In the genomic region with DNA sequence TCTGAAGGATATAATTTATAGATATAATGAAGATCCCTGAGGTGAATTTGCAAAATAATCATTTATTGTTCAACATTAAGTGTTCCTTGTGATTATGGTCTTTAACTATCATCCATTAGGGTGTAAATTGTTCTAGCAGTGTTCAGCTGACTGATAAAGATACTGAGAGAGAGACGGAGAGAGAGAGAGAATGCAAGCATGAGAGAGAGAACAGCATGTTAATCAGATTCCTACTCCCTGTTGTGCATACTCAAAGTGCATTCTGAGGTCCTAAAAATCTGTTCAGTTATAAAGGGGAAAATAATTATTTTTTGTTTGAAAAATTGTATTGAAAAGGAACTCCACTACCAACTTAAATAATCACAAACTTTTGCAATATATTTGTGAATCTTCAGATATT, we compare ENCODE assay signal across 22 cellular contexts.
"Had no signal": no experiment of that assay in that cellular context is flagged by ENCODE, and none has a peak within 500 bp of the region (broad histone marks: within the 10 kb centered on the region; RNA-seq: fewer than 3 reads in every experiment).

No MANE protein-coding gene starts in this region.

- H3K27ac ChIP-seq: adrenal gland, ascending aorta, brain microvascular endothelial cell, pancreas, prostate gland, sigmoid colon had no signal

- H3K36me3 ChIP-seq: adrenal gland, ascending aorta, brain microvascular endothelial cell, left lung, pancreas, prostate gland, sigmoid colon had no signal

- H3K4me1 Mint-ChIP-seq: nephron progenitor cell had no signal

- H3K27ac Mint-ChIP-seq: activated CD4-positive, alpha-beta T cell treated with anti-CD3 and anti-CD28 coated beads for 36 hours; activated CD8-positive, alpha-beta memory T cell treated with anti-CD3 and anti-CD28 coated beads, Interleukin-2, amount 10 ng/mL, durations not matched to agents 7 days and 5 days; activated CD8-positive, alpha-beta T cell treated with anti-CD3 and anti-CD28 coated beads, Interleukin-2, amount 10 ng/mL, durations not matched to agents 7 days and 5 days; activated naive CD4-positive, alpha-beta T cell treated with anti-CD3 and anti-CD28 coated beads, Interleukin-2, amount 50 U/mL, for 72 hours; nephron progenitor cell; T-cell; T-helper 2 cell treated with Interferon-gamma antibody and Interleukin-4, amounts not matched to agents 5 μg/mL and 100 μg/mL, for 36 hours had no signal

- H3K4me3 Mint-ChIP-seq: activated CD4-positive, alpha-beta T cell treated with anti-CD3 and anti-CD28 coated beads for 36 hours; activated CD8-positive, alpha-beta memory T cell treated with anti-CD3 and anti-CD28 coated beads, Interleukin-2, amount 10 ng/mL, durations not matched to agents 7 days and 5 days; activated CD8-positive, alpha-beta T cell treated with anti-CD3 and anti-CD28 coated beads, Interleukin-2, amount 10 ng/mL, durations not matched to agents 7 days and 5 days; nephron progenitor cell; T-cell; T-helper 2 cell treated with Interferon-gamma antibody and Interleukin-4, amounts not matched to agents 5 μg/mL and 100 μg/mL, for 36 hours had no signal

- H3K4me1 ChIP-seq: adrenal gland, ascending aorta, left lung, pancreas, prostate gland had no signal

- H3K4me3 ChIP-seq: adrenal gland, ascending aorta, left lung, lung, pancreas, prostate gland, sigmoid colon had no signal

- ATAC-seq: activated CD4-positive, alpha-beta T cell treated with anti-CD3 and anti-CD28 coated beads for 36 hours; activated CD8-positive, alpha-beta memory T cell treated with anti-CD3 and anti-CD28 coated beads, Interleukin-2, amount 10 ng/mL, durations not matched to agents 7 days and 5 days; activated CD8-positive, alpha-beta T cell treated with anti-CD3 and anti-CD28 coated beads, Interleukin-2, amount 10 ng/mL, durations not matched to agents 7 days and 5 days; activated naive CD4-positive, alpha-beta T cell treated with anti-CD3 and anti-CD28 coated beads, Interleukin-2, amount 50 U/mL, for 72 hours; left lung; pancreas; T-cell had no signal

- H3K27me3 ChIP-seq: adrenal gland, ascending aorta, brain microvascular endothelial cell, left lung, pancreas, sigmoid colon had no signal

- H3K27me3 Mint-ChIP-seq: activated CD4-positive, alpha-beta T cell treated with anti-CD3 and anti-CD28 coated beads for 36 hours; activated CD8-positive, alpha-beta memory T cell treated with anti-CD3 and anti-CD28 coated beads, Interleukin-2, amount 10 ng/mL, durations not matched to agents 7 days and 5 days; T-cell had no signal

- H3K9me3 Mint-ChIP-seq: T-cell had no signal

- H3K36me3 Mint-ChIP-seq: T-cell had no signal

- DNase-seq: activated CD4-positive, alpha-beta T cell treated with anti-CD3 and anti-CD28 coated beads for 36 hours; activated CD4-positive, CD25-positive, alpha-beta regulatory T cell; activated CD8-positive, alpha-beta memory T cell treated with anti-CD3 and anti-CD28 coated beads, Interleukin-2, amount 10 ng/mL, durations not matched to agents 7 days and 5 days; activated CD8-positive, alpha-beta T cell treated with anti-CD3 and anti-CD28 coated beads, Interleukin-2, amount 10 ng/mL, durations not matched to agents 7 days and 5 days; activated naive CD4-positive, alpha-beta T cell; activated T-cell treated with anti-CD3 and anti-CD28 coated beads, Interleukin-2, amount 50 U/mL, for 48 hours; adrenal gland; brain microvascular endothelial cell; foreskin melanocyte; left lung; nephron progenitor cell; pancreas; retina; sigmoid colon; small intestine; stimulated activated naive CD4-positive, alpha-beta T cell treated with Interleukin-2 at 50 U/mL for 16 hours; T-cell had no signal

- H3K9me3 ChIP-seq: adrenal gland, ascending aorta, left lung, pancreas, prostate gland, sigmoid colon had no signal
